Comparison of ENCODE assay signal across 8 cellular contexts in genomic region chr1:227437495-227438008, GRCh38.
A peak's percentile ranks its signal among the peaks of the same experiment; 100 is the strongest.
DNase-seq lines count a peak whose midpoint lies in the region; ATAC-seq and TF ChIP-seq lines count a peak whose summit lies in the region.

No MANE protein-coding gene starts in this region.

- H3K36me3 ChIP-seq in ascending aorta (no peaks in the 10 kb centered on the region), stomach (no peaks in the 10 kb centered on the region)

- CTCF ChIA-PET in activated CD4-positive, alpha-beta memory T cell treated with anti-CD3 and anti-CD28 coated beads, Interleukin-2, amount 10 ng/mL, durations not matched to agents 7 days and 5 days (lab: Charles Lee), result no interaction called here
- CTCF ChIA-PET in T-cell (lab: Charles Lee), result no interaction called here

- H3K4me3 ChIP-seq in ascending aorta, result peak overlapping the region; percentile 27 to 61
- H3K4me3 ChIP-seq in stomach, result peak overlapping the region; percentile 25 to 36 (median 29)

- WGBS in stomach, 5 donors, result 2 to 8% (median 3%) methylated on average over 7 of the region's 7 CpGs

- no peak for TF ChIP-seq EP300 in stomach (IDR thresholded peaks at IDR 0.05)

- TF ChIP-seq CTCF in GM12872 (IDR thresholded peaks at IDR 0.05; ENCODE audit: insufficient read depth, low read depth, low read length) (peak; percentile 18; the same call in 1 of the 3 replicates), ascending aorta (IDR thresholded peaks at IDR 0.05) (peak; percentile 10 to 53 (median 23)), stomach (IDR thresholded peaks at IDR 0.05) (peak in 5 of 7 experiments; percentile 16 to 50 (median 31))

- H3K27me3 Mint-ChIP-seq in activated CD4-positive, alpha-beta memory T cell treated with anti-CD3 and anti-CD28 coated beads, Interleukin-2, amount 10 ng/mL, durations not matched to agents 7 days and 5 days, result peaks cover 20% of the 10 kb centered on the region
- H3K27me3 Mint-ChIP-seq in T-cell, result peaks cover 30 to 46% of the 10 kb centered on the region in 2 donors

- H3K36me3 Mint-ChIP-seq in activated CD4-positive, alpha-beta memory T cell treated with anti-CD3 and anti-CD28 coated beads, Interleukin-2, amount 10 ng/mL, durations not matched to agents 7 days and 5 days (ENCODE audit: low read depth), result no peaks in the 10 kb centered on the region
- H3K36me3 Mint-ChIP-seq in T-cell, result no peaks in the 10 kb centered on the region

- no peaks in the 10 kb centered on the region for H3K9me3 Mint-ChIP-seq in activated CD4-positive, alpha-beta memory T cell treated with anti-CD3 and anti-CD28 coated beads, Interleukin-2, amount 10 ng/mL, durations not matched to agents 7 days and 5 days
- H3K9me3 Mint-ChIP-seq in T-cell, result no peaks in the 10 kb centered on the region

- DNase-seq in NCI-H2081 (lab: John Stamatoyannopoulos, UW) (peak; percentile 59 to 77), ascending aorta (ENCODE audit: low spot score in 2 of 2) (no peak), inferior parietal cortex (ENCODE audit: extremely low spot score) (peak; percentile 83), stomach (no peak), T-cell (no peak)
- no peak for DNase-seq in activated CD4-positive, alpha-beta memory T cell treated with anti-CD3 and anti-CD28 coated beads, Interleukin-2, amount 10 ng/mL, durations not matched to agents 7 days and 5 days

- H3K4me3 Mint-ChIP-seq in activated CD4-positive, alpha-beta memory T cell treated with anti-CD3 and anti-CD28 coated beads, Interleukin-2, amount 10 ng/mL, durations not matched to agents 7 days and 5 days, result no peak overlapping the region
- no peak overlapping the region for H3K4me3 Mint-ChIP-seq in T-cell

- H3K4me1 Mint-ChIP-seq in activated CD4-positive, alpha-beta memory T cell treated with anti-CD3 and anti-CD28 coated beads, Interleukin-2, amount 10 ng/mL, durations not matched to agents 7 days and 5 days, result no peaks in the 10 kb centered on the region
- H3K4me1 Mint-ChIP-seq in T-cell, result peaks cover 0 to 5% (median 2%) of the 10 kb centered on the region in 3 donors

- no peaks in the 10 kb centered on the region for H3K27me3 ChIP-seq in ascending aorta
- peaks cover 0 to 13% (median 0%) of the 10 kb centered on the region in 3 donors for H3K27me3 ChIP-seq in stomach

- no peak for ATAC-seq in T-cell (replicated peaks in 1 of 4)
- no peak for ATAC-seq in HG03175 (IDR thresholded peaks at IDR 0.05; ENCODE audit: unreplicated experiment)

- H3K9me3 ChIP-seq in ascending aorta (no peaks in the 10 kb centered on the region), stomach (no peaks in the 10 kb centered on the region)

- H3K27ac ChIP-seq in ascending aorta (no peak overlapping the region), stomach (peak overlapping the region in 1 of 5 donors; percentile 9)

- intact Hi-C loops in ascending aorta (cut with DNase I), result loop anchor here (5.0 to 10.0 kb wide), 4 partner anchors 120 to 533 kb away; partner anchors contain the start of gene CDC42BPA
- intact Hi-C loops in stomach (cut with DNase I; ENCODE audit: low total_unique reads), result no loop called here

- POLR2A ChIA-PET in activated CD4-positive, alpha-beta memory T cell treated with anti-CD3 and anti-CD28 coated beads, Interleukin-2, amount 10 ng/mL, durations not matched to agents 7 days and 5 days (lab: Charles Lee), result no interaction called here
- POLR2A ChIA-PET in T-cell (lab: Charles Lee), result no interaction called here

- TF ChIP-seq POLR2A in stomach (IDR thresholded peaks at IDR 0.05), result no peak

- H3K27ac Mint-ChIP-seq in activated CD4-positive, alpha-beta memory T cell treated with anti-CD3 and anti-CD28 coated beads, Interleukin-2, amount 10 ng/mL, durations not matched to agents 7 days and 5 days, result no peak overlapping the region
- no peak overlapping the region for H3K27ac Mint-ChIP-seq in T-cell

- H3K4me1 ChIP-seq in ascending aorta (peaks cover 0 to 5% of the 10 kb centered on the region in 2 donors), stomach (peaks cover 0 to 12% (median 0%) of the 10 kb centered on the region in 4 donors)

Comparison
In these comparisons a context has a peak if more than half of its experiments do, and no peak if none do; other contexts are left out.
1. DNase-seq: peak in NCI-H2081 (2 of 2) and inferior parietal cortex (single experiment); none in ascending aorta (0 of 2), stomach (single experiment), activated CD4-positive, alpha-beta memory T cell treated with anti-CD3 and anti-CD28 coated beads, Interleukin-2, amount 10 ng/mL, durations not matched to agents 7 days and 5 days (single experiment) and T-cell (0 of 34).
2. Peak in every context shown above with its lines, with median percentiles within 50 percentile points of each other: CTCF ChIP-seq.